In genomic region chr1:212607924-212608208, GRCh38 we compare ENCODE assay signal across 8 cellular contexts. TPM values are rescaled to one million over a fixed set of nuclear protein-coding genes. Genes with fewer than 3 reads are reported as not detected.
DNase-seq lines count a peak whose midpoint lies in the region; ATAC-seq and TF ChIP-seq lines count a peak whose summit lies in the region.

No MANE protein-coding gene starts in this region.

- no peaks in the 10 kb centered on the region for H3K36me3 ChIP-seq in CD4-positive, CD25-positive, alpha-beta regulatory T cell (ENCODE audit: control insufficient read depth, insufficient read depth, low read length)
- peaks cover 5% of the 10 kb centered on the region for H3K36me3 ChIP-seq in NT2/D1 (ENCODE audit: insufficient read depth, insufficient read length, low read length)
- H3K36me3 ChIP-seq in endocrine pancreas (ENCODE audit: control insufficient read depth, insufficient read depth, low read length): peaks cover 3% of the 10 kb centered on the region

- peak overlapping the region in 2 of 3 donors; percentile 60 to 85 for H3K27ac Mint-ChIP-seq in CD4-positive, CD25-positive, alpha-beta regulatory T cell
- no peak overlapping the region for H3K27ac Mint-ChIP-seq in nephron

- H3K36me3 Mint-ChIP-seq in CD4-positive, CD25-positive, alpha-beta regulatory T cell: no peaks in the 10 kb centered on the region
- H3K36me3 Mint-ChIP-seq in nephron (ENCODE audit: low read depth): no peaks in the 10 kb centered on the region

- H3K27me3 ChIP-seq in CD4-positive, CD25-positive, alpha-beta regulatory T cell (ENCODE audit: control insufficient read depth, insufficient read depth, low read length): peaks cover 62% of the 10 kb centered on the region
- H3K27me3 ChIP-seq in NT2/D1 (ENCODE audit: insufficient read depth, insufficient read length) (peaks cover 52% of the 10 kb centered on the region), endocrine pancreas (ENCODE audit: control insufficient read depth, insufficient read depth, low read length) (peaks cover 5% of the 10 kb centered on the region)

- peak overlapping the region; percentile 58 for H3K4me3 ChIP-seq in CD4-positive, CD25-positive, alpha-beta regulatory T cell (ENCODE audit: low read depth, low read length)
- H3K4me3 ChIP-seq in NT2/D1 (ENCODE audit: insufficient read length, low read depth) (peak overlapping the region; percentile 61), endocrine pancreas (ENCODE audit: control insufficient read depth, insufficient read depth, low read length) (peak overlapping the region; percentile 45)

- H3K4me1 ChIP-seq in CD4-positive, CD25-positive, alpha-beta regulatory T cell (ENCODE audit: control insufficient read depth, insufficient read depth, low read length, poor library complexity, severe bottlenecking): peaks cover 30% of the 10 kb centered on the region
- H3K4me1 ChIP-seq in NT2/D1 (ENCODE audit: insufficient read depth, insufficient read length) (peaks cover 7% of the 10 kb centered on the region), endocrine pancreas (ENCODE audit: control insufficient read depth, insufficient read depth, low read length) (no peaks in the 10 kb centered on the region)

- H3K27me3 Mint-ChIP-seq in CD4-positive, CD25-positive, alpha-beta regulatory T cell: peaks cover 91% of the 10 kb centered on the region
- peaks cover 81% of the 10 kb centered on the region for H3K27me3 Mint-ChIP-seq in nephron (ENCODE audit: low read depth)

- no peaks in the 10 kb centered on the region for H3K9me3 ChIP-seq in CD4-positive, CD25-positive, alpha-beta regulatory T cell (ENCODE audit: control insufficient read depth in 2 of 2, low read length in 2 of 2)
- H3K9me3 ChIP-seq in NT2/D1 (ENCODE audit: insufficient read depth, low read length): no peaks in the 10 kb centered on the region
- H3K9me3 ChIP-seq in endocrine pancreas (ENCODE audit: control insufficient read depth, low read length): no peaks in the 10 kb centered on the region

- TF ChIP-seq CTCF in nephron (IDR thresholded peaks at IDR 0.05; ENCODE audit: unreplicated experiment in 3 of 3): no peak

- peak overlapping the region; percentile 94 to 98 (median 96) for H3K4me3 Mint-ChIP-seq in CD4-positive, CD25-positive, alpha-beta regulatory T cell
- H3K4me3 Mint-ChIP-seq in nephron: peak overlapping the region; percentile 81 to 94 (median 93)

- H3K27ac ChIP-seq in CD4-positive, CD25-positive, alpha-beta regulatory T cell (ENCODE audit: insufficient read depth, low read length, poor library complexity, severe bottlenecking): no peak overlapping the region

- peaks cover 0 to 3% (median 0%) of the 10 kb centered on the region in 7 donors for H3K9me3 Mint-ChIP-seq in CD4-positive, CD25-positive, alpha-beta regulatory T cell
- H3K9me3 Mint-ChIP-seq in nephron: no peaks in the 10 kb centered on the region

- DNase-seq in CD4-positive, CD25-positive, alpha-beta regulatory T cell: peak in 2 of 3 donors; percentile 16 to 25
- no peak for DNase-seq in NT2/D1 (ENCODE audit: low read depth, low spot score)
- no peak for DNase-seq in NCI-H526 treated with DMSO at 0.1 percent for 48 hours (lab: John Stamatoyannopoulos, UW)
- DNase-seq in UCSD-AML1 (lab: John Stamatoyannopoulos, UW; ENCODE audit: unreplicated experiment): no peak
- DNase-seq in OCI-M2 (lab: John Stamatoyannopoulos, UW; ENCODE audit: unreplicated experiment): no peak

- ATAC-seq in CD4-positive, CD25-positive, alpha-beta regulatory T cell (ENCODE audit: low read depth in 2 of 2): no peak
- ATAC-seq in GM21529 (IDR thresholded peaks at IDR 0.05; ENCODE audit: unreplicated experiment): peak; percentile 5

- peaks cover 0 to 34% (median 23%) of the 10 kb centered on the region in 4 donors for H3K4me1 Mint-ChIP-seq in CD4-positive, CD25-positive, alpha-beta regulatory T cell
- peaks cover 37% of the 10 kb centered on the region for H3K4me1 Mint-ChIP-seq in nephron

- H3K9ac ChIP-seq in NT2/D1 (ENCODE audit: insufficient read length, low read depth): peak overlapping the region; percentile 77
- peak overlapping the region; percentile 86 for H3K9ac ChIP-seq in endocrine pancreas (ENCODE audit: control insufficient read depth, insufficient read depth, low read length)

RNA-seq across cellular contexts. Expression of gene ATF3, which starts 0.7 kb away (rescaled TPM):
- total RNA-seq in CD4-positive, CD25-positive, alpha-beta regulatory T cell: 53.7 TPM
- under 1 TPM in 2 of 4 donors, not detected in 2; 0.42 TPM for polyA plus RNA-seq in CD4-positive, CD25-positive, alpha-beta regulatory T cell

Comparison
In these comparisons a context has a peak if more than half of its experiments do, and no peak if none do; other contexts are left out.
1. DNase-seq: peak in CD4-positive, CD25-positive, alpha-beta regulatory T cell (2 of 3); none in NT2/D1 (single experiment), NCI-H526 treated with DMSO at 0.1 percent for 48 hours (single experiment), UCSD-AML1 (single experiment) and OCI-M2 (single experiment).
2. H3K27ac Mint-ChIP-seq: peak in CD4-positive, CD25-positive, alpha-beta regulatory T cell (2 of 3); none in nephron (0 of 3).
3. Peak in every context shown above with its lines, with median percentiles within 50 percentile points of each other: H3K4me3 ChIP-seq.